Comparison of ENCODE assay signal across 18 cellular contexts in genomic region chr5:173477320-173478055, GRCh38.
A peak's percentile ranks its signal among the peaks of the same experiment; 100 is the strongest.
DNase-seq lines count a peak whose midpoint lies in the region; ATAC-seq and TF ChIP-seq lines count a peak whose summit lies in the region.
"Had no signal": no experiment of that assay in that cellular context is flagged by ENCODE, and none has a peak within 500 bp of the region (broad histone marks: within the 10 kb centered on the region; RNA-seq: fewer than 3 reads in every experiment).

No MANE protein-coding gene starts in this region.

- H2AFZ ChIP-seq in fibroblast of lung (ENCODE audit: low read length) (no peak overlapping the region), neural progenitor cell (replicated peaks) (no peak overlapping the region)

- H3K9me3 Mint-ChIP-seq in neural progenitor cell (no peaks in the 10 kb centered on the region), Calu3 (ENCODE audit: low read depth, unreplicated experiment) (peaks cover 4% of the 10 kb centered on the region)
- no peaks in the 10 kb centered on the region for H3K9me3 Mint-ChIP-seq in activated CD8-positive, alpha-beta memory T cell treated with anti-CD3 and anti-CD28 coated beads, Interleukin-2, amount 10 ng/mL, durations not matched to agents 7 days and 5 days (ENCODE audit: low read depth)
- H3K9me3 Mint-ChIP-seq: activated CD4-positive, alpha-beta memory T cell treated with anti-CD3 and anti-CD28 coated beads, Interleukin-2, amount 10 ng/mL, durations not matched to agents 7 days and 5 days; activated T-helper 17 cell treated with anti-CD3 and anti-CD28 coated beads, Interleukin-2, amount 50 U/mL, for 72 hours had no signal

- H3K4me1 Mint-ChIP-seq in neural progenitor cell (peaks cover 13% of the 10 kb centered on the region), Calu3 (ENCODE audit: low read depth, unreplicated experiment) (peaks cover 16% of the 10 kb centered on the region)
- no peaks in the 10 kb centered on the region for H3K4me1 Mint-ChIP-seq in activated CD8-positive, alpha-beta memory T cell treated with anti-CD3 and anti-CD28 coated beads, Interleukin-2, amount 10 ng/mL, durations not matched to agents 7 days and 5 days
- H3K4me1 Mint-ChIP-seq: activated CD4-positive, alpha-beta memory T cell treated with anti-CD3 and anti-CD28 coated beads, Interleukin-2, amount 10 ng/mL, durations not matched to agents 7 days and 5 days; activated T-helper 17 cell treated with anti-CD3 and anti-CD28 coated beads, Interleukin-2, amount 50 U/mL, for 72 hours had no signal

- intact Hi-C loops in Calu3 (cut with micrococcal nuclease; ENCODE audit: unreplicated experiment) = no loop called here

- H3K4me1 ChIP-seq in SJSA1 (replicated peaks) (peaks cover 40% of the 10 kb centered on the region), fibroblast of lung (ENCODE audit: control insufficient read depth, extremely low read depth, insufficient read depth, low read length) (peaks cover 28% of the 10 kb centered on the region), neural progenitor cell (no peaks in the 10 kb centered on the region)

- DNase-seq in AG04450 (ENCODE audit: low read depth, low spot score) = no peak
- DNase-seq in SJSA1 (ENCODE audit: low read depth in 1 of 2, low spot score in 2 of 2) = peak; percentile 74 to 77
- DNase-seq in fibroblast of lung (ENCODE audit: low read depth in 2 of 2) = peak; percentile 74 to 89
- no peak for DNase-seq in neural progenitor cell (ENCODE audit: low spot score)
- no peak for DNase-seq in LoVo (ENCODE audit: low spot score)
- DNase-seq in Calu3 = no peak
- no peak for DNase-seq in activated CD8-positive, alpha-beta memory T cell treated with anti-CD3 and anti-CD28 coated beads, Interleukin-2, amount 10 ng/mL, durations not matched to agents 7 days and 5 days
- DNase-seq: ACHN; activated CD4-positive, alpha-beta memory T cell treated with anti-CD3 and anti-CD28 coated beads, Interleukin-2, amount 10 ng/mL, durations not matched to agents 7 days and 5 days; hippocampal formation; Kasumi-1; NCI-H1694 treated with DMSO at 0.1 percent for 48 hours; NCI-H774; small intestine had no signal

- 0 out of 2 replicates have a peak, but pooled peaks have one; percentile 13 for TF ChIP-seq CTCF in AG04450 (IDR thresholded peaks at IDR 0.05; ENCODE audit: low read depth, low read length)
- no peak for TF ChIP-seq CTCF in fibroblast of lung (conservative IDR thresholded peaks at IDR 0.05 in 1 of 2, IDR thresholded peaks at IDR 0.05 in 1 of 2; ENCODE audit: low read depth in 1 of 2, low read length in 2 of 2)
- no peak for TF ChIP-seq CTCF in neural progenitor cell (IDR thresholded peaks at IDR 0.05)
- TF ChIP-seq CTCF in Calu3 (IDR thresholded peaks at IDR 0.05; ENCODE audit: unreplicated experiment) = no peak

- H3K4me3 Mint-ChIP-seq in neural progenitor cell (no peak overlapping the region), Calu3 (ENCODE audit: low read depth, unreplicated experiment) (no peak overlapping the region)
- no peak overlapping the region for H3K4me3 Mint-ChIP-seq in activated CD8-positive, alpha-beta memory T cell treated with anti-CD3 and anti-CD28 coated beads, Interleukin-2, amount 10 ng/mL, durations not matched to agents 7 days and 5 days
- H3K4me3 Mint-ChIP-seq: activated CD4-positive, alpha-beta memory T cell treated with anti-CD3 and anti-CD28 coated beads, Interleukin-2, amount 10 ng/mL, durations not matched to agents 7 days and 5 days; activated T-helper 17 cell treated with anti-CD3 and anti-CD28 coated beads, Interleukin-2, amount 50 U/mL, for 72 hours had no signal

- H3K27ac ChIP-seq in AG04450 (ENCODE audit: low read depth, low read length) (peak overlapping the region; percentile 83), SJSA1 (peak overlapping the region; percentile 11), fibroblast of lung (ENCODE audit: insufficient read depth, low read length) (peak overlapping the region; percentile 5), neural progenitor cell (no peak overlapping the region)
- H3K27ac ChIP-seq: cardiac muscle cell had no signal

- H3K9me3 ChIP-seq in AG04450 (ENCODE audit: control insufficient read depth, insufficient read depth, low read length) = no peaks in the 10 kb centered on the region
- no peaks in the 10 kb centered on the region for H3K9me3 ChIP-seq in SJSA1 (replicated peaks)
- H3K9me3 ChIP-seq in fibroblast of lung (ENCODE audit: control insufficient read depth, insufficient read depth, low read depth, low read length) = no peaks in the 10 kb centered on the region
- no peaks in the 10 kb centered on the region for H3K9me3 ChIP-seq in neural progenitor cell (ENCODE audit: low read depth)

- H3K9ac ChIP-seq in fibroblast of lung (ENCODE audit: insufficient read depth, low read length) = peak overlapping the region; percentile 20
- no peak overlapping the region for H3K9ac ChIP-seq in neural progenitor cell

- CTCF ChIA-PET in AG04450 (lab: Charles Lee) (interaction anchor here (0.6 kb wide), 1 partner anchor 1016 kb away, joined by 8 read pairs; no protein-coding TSS in a partner anchor), Calu3 (lab: Charles Lee) (no interaction called here)
- CTCF ChIA-PET in activated CD8-positive, alpha-beta memory T cell treated with anti-CD3 and anti-CD28 coated beads, Interleukin-2, amount 10 ng/mL, durations not matched to agents 7 days and 5 days (lab: Charles Lee) = no interaction called here

- BruUV-seq in Calu3 (replicated peaks; lab: Mats Ljungman, UMichigan) = no TSS peak

- H3K27ac Mint-ChIP-seq in neural progenitor cell = peak overlapping the region; percentile 86
- no peak overlapping the region for H3K27ac Mint-ChIP-seq in Calu3 (ENCODE audit: unreplicated experiment)
- H3K27ac Mint-ChIP-seq in activated CD8-positive, alpha-beta memory T cell treated with anti-CD3 and anti-CD28 coated beads, Interleukin-2, amount 10 ng/mL, durations not matched to agents 7 days and 5 days = no peak overlapping the region
- H3K27ac Mint-ChIP-seq: activated CD4-positive, alpha-beta memory T cell treated with anti-CD3 and anti-CD28 coated beads, Interleukin-2, amount 10 ng/mL, durations not matched to agents 7 days and 5 days; activated T-helper 17 cell treated with anti-CD3 and anti-CD28 coated beads, Interleukin-2, amount 50 U/mL, for 72 hours had no signal

- H3K4me3 ChIP-seq in AG04450 (ENCODE audit: low read depth, low read length) (no peak overlapping the region), SJSA1 (no peak overlapping the region), fibroblast of lung (replicated peaks in 1 of 4; ENCODE audit: control extremely low read depth in 1 of 4, insufficient read depth in 1 of 4, low read depth in 3 of 4, low read length in 4 of 4) (no peak overlapping the region), neural progenitor cell (no peak overlapping the region)
- H3K4me3 ChIP-seq: cardiac muscle cell had no signal

- H4K20me1 ChIP-seq in fibroblast of lung (ENCODE audit: control insufficient read depth, extremely low read depth, insufficient read depth, low read length) (no peaks in the 10 kb centered on the region), neural progenitor cell (ENCODE audit: low read depth) (no peaks in the 10 kb centered on the region)

- POLR2A ChIA-PET in AG04450 (lab: Yijun Ruan, JAX) = no interaction called here

- H3K36me3 Mint-ChIP-seq in neural progenitor cell = no peaks in the 10 kb centered on the region
- no peaks in the 10 kb centered on the region for H3K36me3 Mint-ChIP-seq in Calu3 (ENCODE audit: insufficient read depth, unreplicated experiment)
- H3K36me3 Mint-ChIP-seq in activated CD8-positive, alpha-beta memory T cell treated with anti-CD3 and anti-CD28 coated beads, Interleukin-2, amount 10 ng/mL, durations not matched to agents 7 days and 5 days = no peaks in the 10 kb centered on the region

- H3K36me3 ChIP-seq in SJSA1 (no peaks in the 10 kb centered on the region), fibroblast of lung (ENCODE audit: control insufficient read depth, insufficient read depth, low read length) (no peaks in the 10 kb centered on the region), neural progenitor cell (no peaks in the 10 kb centered on the region)
- H3K36me3 ChIP-seq: cardiac muscle cell had no signal

- H3K27me3 Mint-ChIP-seq in neural progenitor cell (ENCODE audit: insufficient read depth, low read depth) = no peaks in the 10 kb centered on the region
- H3K27me3 Mint-ChIP-seq in Calu3 (ENCODE audit: unreplicated experiment) = no peaks in the 10 kb centered on the region
- no peaks in the 10 kb centered on the region for H3K27me3 Mint-ChIP-seq in activated CD8-positive, alpha-beta memory T cell treated with anti-CD3 and anti-CD28 coated beads, Interleukin-2, amount 10 ng/mL, durations not matched to agents 7 days and 5 days

- H3K4me2 ChIP-seq in fibroblast of lung (ENCODE audit: extremely low read depth, insufficient read depth, low read length) = no peak overlapping the region
- H3K4me2 ChIP-seq in neural progenitor cell = no peak overlapping the region

- H3K27me3 ChIP-seq in AG04450 (ENCODE audit: control insufficient read depth, insufficient read depth, low read length) (no peaks in the 10 kb centered on the region), SJSA1 (replicated peaks) (no peaks in the 10 kb centered on the region), fibroblast of lung (ENCODE audit: control insufficient read depth, insufficient read depth, low read length) (no peaks in the 10 kb centered on the region), neural progenitor cell (no peaks in the 10 kb centered on the region)
- H3K27me3 ChIP-seq: cardiac muscle cell had no signal

- H3K79me2 ChIP-seq in fibroblast of lung (ENCODE audit: control insufficient read depth, insufficient read depth, low read length) = no peaks in the 10 kb centered on the region
- no peaks in the 10 kb centered on the region for H3K79me2 ChIP-seq in neural progenitor cell (ENCODE audit: low read depth)

- ATAC-seq in activated CD8-positive, alpha-beta memory T cell treated with anti-CD3 and anti-CD28 coated beads, Interleukin-2, amount 10 ng/mL, durations not matched to agents 7 days and 5 days = no peak
- ATAC-seq in HG03571 (IDR thresholded peaks at IDR 0.05; ENCODE audit: unreplicated experiment) = no peak
- ATAC-seq: activated T-helper 17 cell treated with anti-CD3 and anti-CD28 coated beads, Interleukin-2, amount 50 U/mL, for 72 hours; left lobe of liver had no signal

- no peaks in the 10 kb centered on the region for H3F3A ChIP-seq in neural progenitor cell (ENCODE audit: low read depth)

Comparison
In these comparisons a context has a peak if more than half of its experiments do, and no peak if none do; other contexts are left out.
1. DNase-seq: peak in SJSA1 (2 of 2) and fibroblast of lung (2 of 2); none in AG04450 (single experiment), neural progenitor cell (single experiment), LoVo (single experiment), Calu3 (single experiment) and activated CD8-positive, alpha-beta memory T cell treated with anti-CD3 and anti-CD28 coated beads, Interleukin-2, amount 10 ng/mL, durations not matched to agents 7 days and 5 days (single experiment).